Comparison of ENCODE assay signal across 18 cellular contexts in genomic region chr7:22402250-22402649, GRCh38. TPM values are rescaled to one million over a fixed set of nuclear protein-coding genes. Genes with fewer than 3 reads are reported as not detected.
DNase-seq lines count a peak whose midpoint lies in the region; ATAC-seq, FAIRE-seq and TF ChIP-seq lines count a peak whose summit lies in the region.
"Had no signal": no experiment of that assay in that cellular context is flagged by ENCODE, and none has a peak within 500 bp of the region (broad histone marks: within the 10 kb centered on the region; RNA-seq: fewer than 3 reads in every experiment).

No MANE protein-coding gene starts in this region.

- H3K4me3 ChIP-seq in OCI-LY1 (ENCODE audit: low read depth, low read length, poor library complexity, severe bottlenecking) (no peak overlapping the region), small intestine (ENCODE audit: low read depth in 1 of 2, low read length in 2 of 2) (no peak overlapping the region)
- H3K4me3 ChIP-seq: A549, GM23338 had no signal

- H3K9me2 ChIP-seq in OCI-LY1 (ENCODE audit: low read depth, low read length) = no peaks in the 10 kb centered on the region

- H3K4me1 ChIP-seq in OCI-LY1 (ENCODE audit: insufficient read depth, low read length, severe bottlenecking) (peaks cover 14% of the 10 kb centered on the region), small intestine (ENCODE audit: control insufficient read depth in 2 of 2, insufficient read depth in 1 of 2, low read depth in 1 of 2, low read length in 1 of 2) (no peaks in the 10 kb centered on the region)
- H3K4me1 ChIP-seq: A549 had no signal

- 54 to 78% (median 64%) methylated on average over 2 of the region's 2 CpGs for WGBS in small intestine, 3 donors

- peaks cover 7% of the 10 kb centered on the region for H3K27me3 Mint-ChIP-seq in activated CD4-positive, alpha-beta memory T cell treated with anti-CD3 and anti-CD28 coated beads, Interleukin-2, amount 10 ng/mL, durations not matched to agents 7 days and 5 days
- no peaks in the 10 kb centered on the region for H3K27me3 Mint-ChIP-seq in activated CD4-positive, alpha-beta memory T cell treated with anti-CD3 and anti-CD28 coated beads for 36 hours
- H3K27me3 Mint-ChIP-seq: memory B cell had no signal

- peaks cover 2% of the 10 kb centered on the region for H3K36me3 Mint-ChIP-seq in activated CD4-positive, alpha-beta memory T cell treated with anti-CD3 and anti-CD28 coated beads, Interleukin-2, amount 10 ng/mL, durations not matched to agents 7 days and 5 days (ENCODE audit: low read depth)
- H3K36me3 Mint-ChIP-seq in activated CD4-positive, alpha-beta memory T cell treated with anti-CD3 and anti-CD28 coated beads for 36 hours = no peaks in the 10 kb centered on the region
- H3K36me3 Mint-ChIP-seq: memory B cell had no signal

- no peak for FAIRE-seq in small intestine (lab: Jason Lieb, UNC)
- FAIRE-seq: A549 had no signal

- H3K9ac ChIP-seq in OCI-LY1 (ENCODE audit: low read length) = no peak overlapping the region

- intact Hi-C loops in activated CD4-positive, alpha-beta memory T cell treated with anti-CD3 and anti-CD28 coated beads for 36 hours (cut with micrococcal nuclease) = no loop called here

- H3K79me2 ChIP-seq in OCI-LY1 (ENCODE audit: insufficient read depth, low read length) = no peaks in the 10 kb centered on the region

- H3K27ac ChIP-seq in OCI-LY1 (ENCODE audit: low read depth, low read length, poor library complexity, severe bottlenecking) = peak overlapping the region; percentile 38
- H3K27ac ChIP-seq in small intestine (ENCODE audit: low read depth in 1 of 2, low read length in 1 of 2) = no peak overlapping the region
- H3K27ac ChIP-seq: A549, HL-60 had no signal

- CTCF ChIA-PET in activated CD4-positive, alpha-beta memory T cell treated with anti-CD3 and anti-CD28 coated beads, Interleukin-2, amount 10 ng/mL, durations not matched to agents 7 days and 5 days (lab: Charles Lee) = no interaction called here
- CTCF ChIA-PET in activated CD4-positive, alpha-beta memory T cell treated with anti-CD3 and anti-CD28 coated beads for 36 hours (lab: Charles Lee) = no interaction called here

- H3K9me3 Mint-ChIP-seq in activated CD4-positive, alpha-beta memory T cell treated with anti-CD3 and anti-CD28 coated beads, Interleukin-2, amount 10 ng/mL, durations not matched to agents 7 days and 5 days = no peaks in the 10 kb centered on the region
- no peaks in the 10 kb centered on the region for H3K9me3 Mint-ChIP-seq in activated CD4-positive, alpha-beta memory T cell treated with anti-CD3 and anti-CD28 coated beads for 36 hours
- H3K9me3 Mint-ChIP-seq: GM23338, memory B cell had no signal

- DNase-seq in activated CD4-positive, alpha-beta memory T cell treated with anti-CD3 and anti-CD28 coated beads, Interleukin-2, amount 10 ng/mL, durations not matched to agents 7 days and 5 days = peak; percentile 37
- no peak for DNase-seq in activated CD4-positive, alpha-beta memory T cell treated with anti-CD3 and anti-CD28 coated beads for 36 hours
- DNase-seq in small intestine (peak; percentile 42), SW480 (ENCODE audit: low spot score) (no peak), SKM-1 treated with dmso at 0.1 percent for 144 hours (lab: John Stamatoyannopoulos, UW; ENCODE audit: unreplicated experiment) (no peak), iPS-NIHi11 (ENCODE audit: low spot score) (no peak)
- DNase-seq: anterior cingulate cortex; hypothalamus; NCI-H1436 treated with DMSO at 0.1 percent for 48 hours; posterior cingulate gyrus; stimulated activated CD4-positive, alpha-beta T cell treated with anti-CD3 and anti-CD28 coated beads, Interleukin-1b, Interleukin-23, amount 100 ng/mL, for 48 hours; T-helper 17 cell had no signal

- H4K20me1 ChIP-seq in OCI-LY1 (ENCODE audit: insufficient read depth, low read length) = no peaks in the 10 kb centered on the region

- no peak for TF ChIP-seq CTCF in OCI-LY1 (IDR thresholded peaks at IDR 0.05; ENCODE audit: low read length)

- H3K4me1 Mint-ChIP-seq in activated CD4-positive, alpha-beta memory T cell treated with anti-CD3 and anti-CD28 coated beads, Interleukin-2, amount 10 ng/mL, durations not matched to agents 7 days and 5 days = peaks cover 20% of the 10 kb centered on the region
- H3K4me1 Mint-ChIP-seq in activated CD4-positive, alpha-beta memory T cell treated with anti-CD3 and anti-CD28 coated beads for 36 hours (ENCODE audit: low read depth) = peaks cover 7% of the 10 kb centered on the region

- no peak overlapping the region for H3K4me2 ChIP-seq in OCI-LY1 (ENCODE audit: low read length)
- H3K4me2 ChIP-seq: A549, GM23338 had no signal

- no peaks in the 10 kb centered on the region for H3K36me3 ChIP-seq in OCI-LY1 (ENCODE audit: insufficient read depth, low read length)
- H3K36me3 ChIP-seq in small intestine (ENCODE audit: control insufficient read depth in 2 of 2, insufficient read depth in 2 of 2, low read length in 2 of 2) = no peaks in the 10 kb centered on the region

- peak overlapping the region; percentile 58 for H3K27ac Mint-ChIP-seq in activated CD4-positive, alpha-beta memory T cell treated with anti-CD3 and anti-CD28 coated beads, Interleukin-2, amount 10 ng/mL, durations not matched to agents 7 days and 5 days
- no peak overlapping the region for H3K27ac Mint-ChIP-seq in activated CD4-positive, alpha-beta memory T cell treated with anti-CD3 and anti-CD28 coated beads for 36 hours
- H3K27ac Mint-ChIP-seq: GM23338, memory B cell, T-helper 17 cell had no signal

- no peaks in the 10 kb centered on the region for H3F3A ChIP-seq in OCI-LY1 (ENCODE audit: insufficient read depth, low read length)

- no peaks in the 10 kb centered on the region for H3K27me3 ChIP-seq in OCI-LY1 (ENCODE audit: insufficient read depth, low read length)
- no peaks in the 10 kb centered on the region for H3K27me3 ChIP-seq in small intestine (ENCODE audit: control insufficient read depth in 2 of 2, insufficient read depth in 2 of 2, low read length in 2 of 2)

- ATAC-seq in HG02870 (IDR thresholded peaks at IDR 0.05; ENCODE audit: unreplicated experiment) = peak; percentile 26
- ATAC-seq: A549, GM23338, T-helper 17 cell had no signal

- no peak overlapping the region for H3K4me3 Mint-ChIP-seq in activated CD4-positive, alpha-beta memory T cell treated with anti-CD3 and anti-CD28 coated beads, Interleukin-2, amount 10 ng/mL, durations not matched to agents 7 days and 5 days
- no peak overlapping the region for H3K4me3 Mint-ChIP-seq in activated CD4-positive, alpha-beta memory T cell treated with anti-CD3 and anti-CD28 coated beads for 36 hours
- H3K4me3 Mint-ChIP-seq: GM23338, memory B cell, T-helper 17 cell had no signal

- POLR2A ChIA-PET in activated CD4-positive, alpha-beta memory T cell treated with anti-CD3 and anti-CD28 coated beads, Interleukin-2, amount 10 ng/mL, durations not matched to agents 7 days and 5 days (lab: Charles Lee) = interaction anchor here (0.6 to 0.8 kb wide), 2 partner anchors 232 to 273 kb away, joined by 3 read pairs; no protein-coding TSS in a partner anchor
- POLR2A ChIA-PET in activated CD4-positive, alpha-beta memory T cell treated with anti-CD3 and anti-CD28 coated beads for 36 hours (lab: Charles Lee) = no interaction called here

- H2AFZ ChIP-seq in OCI-LY1 (ENCODE audit: low read length) = peak overlapping the region; percentile 66

- H3K9me3 ChIP-seq in OCI-LY1 (ENCODE audit: low read length) = peaks cover 2% of the 10 kb centered on the region; the same call in 1 of the 2 replicates
- no peaks in the 10 kb centered on the region for H3K9me3 ChIP-seq in small intestine (ENCODE audit: control insufficient read depth, low read depth)
- H3K9me3 ChIP-seq: A549 had no signal

RNA-seq across cellular contexts. Expression of gene RAPGEF5, which starts 45.3 kb away (rescaled TPM):
- under 1 TPM; 0.43 to 0.93 TPM for total RNA-seq in activated CD4-positive, alpha-beta memory T cell treated with anti-CD3 and anti-CD28 coated beads, Interleukin-2, amount 10 ng/mL, durations not matched to agents 7 days and 5 days
- under 1 TPM; 0.27 to 0.29 TPM for total RNA-seq in activated CD4-positive, alpha-beta memory T cell treated with anti-CD3 and anti-CD28 coated beads for 36 hours
- polyA plus RNA-seq in small intestine = 10 to 100 TPM in 1 of 3 donors, 1 to 10 TPM in 2; 5.4 to 11.5 (median 8.7) TPM

Comparison
In these comparisons a context has a peak if more than half of its experiments do, and no peak if none do; other contexts are left out.
1. DNase-seq: peak in activated CD4-positive, alpha-beta memory T cell treated with anti-CD3 and anti-CD28 coated beads, Interleukin-2, amount 10 ng/mL, durations not matched to agents 7 days and 5 days (single experiment) and small intestine (single experiment); none in activated CD4-positive, alpha-beta memory T cell treated with anti-CD3 and anti-CD28 coated beads for 36 hours (single experiment), SW480 (single experiment), SKM-1 treated with dmso at 0.1 percent for 144 hours (single experiment) and iPS-NIHi11 (single experiment).